Comparison of ENCODE assay signal across 1 cellular context in genomic region chr12:76158518-76159321, GRCh38.
TF ChIP-seq lines count a peak whose summit lies in the region.

No MANE protein-coding gene starts in this region.

TF ChIP-seq in K562, 482 proteins besides CTCF, POLR2A, EP300 and RAD21 (continued from another document and continues in another):
- no peak for TF ChIP-seq USF1 (CRISPR knock-in tag; IDR thresholded peaks at IDR 0.05)
- TF ChIP-seq, protein P1, sequence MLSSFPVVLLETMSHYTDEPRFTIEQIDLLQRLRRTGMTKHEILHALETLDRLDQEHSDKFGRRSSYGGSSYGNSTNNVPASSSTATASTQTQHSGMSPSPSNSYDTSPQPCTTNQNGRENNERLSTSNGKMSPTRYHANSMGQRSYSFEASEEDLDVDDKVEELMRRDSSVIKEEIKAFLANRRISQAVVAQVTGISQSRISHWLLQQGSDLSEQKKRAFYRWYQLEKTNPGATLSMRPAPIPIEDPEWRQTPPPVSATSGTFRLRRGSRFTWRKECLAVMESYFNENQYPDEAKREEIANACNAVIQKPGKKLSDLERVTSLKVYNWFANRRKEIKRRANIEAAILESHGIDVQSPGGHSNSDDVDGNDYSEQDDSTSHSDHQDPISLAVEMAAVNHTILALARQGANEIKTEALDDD (IDR thresholded peaks at IDR 0.05) = peak; percentile 75
- no peak for TF ChIP-seq GABPB2 (CRISPR knock-in tag; conservative IDR thresholded peaks at IDR 0.05)
- no peak for TF ChIP-seq ZNF740 (CRISPR knock-in tag; IDR thresholded peaks at IDR 0.05)
- TF ChIP-seq ZNF740 (tag; IDR thresholded peaks at IDR 0.05) = no peak
- TF ChIP-seq, protein P2, sequence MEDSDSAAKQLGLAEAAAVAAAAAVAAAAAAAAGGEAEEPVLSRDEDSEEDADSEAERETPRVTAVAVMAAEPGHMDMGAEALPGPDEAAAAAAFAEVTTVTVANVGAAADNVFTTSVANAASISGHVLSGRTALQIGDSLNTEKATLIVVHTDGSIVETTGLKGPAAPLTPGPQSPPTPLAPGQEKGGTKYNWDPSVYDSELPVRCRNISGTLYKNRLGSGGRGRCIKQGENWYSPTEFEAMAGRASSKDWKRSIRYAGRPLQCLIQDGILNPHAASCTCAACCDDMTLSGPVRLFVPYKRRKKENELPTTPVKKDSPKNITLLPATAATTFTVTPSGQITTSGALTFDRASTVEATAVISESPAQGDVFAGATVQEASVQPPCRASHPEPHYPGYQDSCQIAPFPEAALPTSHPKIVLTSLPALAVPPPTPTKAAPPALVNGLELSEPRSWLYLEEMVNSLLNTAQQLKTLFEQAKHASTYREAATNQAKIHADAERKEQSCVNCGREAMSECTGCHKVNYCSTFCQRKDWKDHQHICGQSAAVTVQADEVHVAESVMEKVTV (CRISPR knock-in tag; IDR thresholded peaks at IDR 0.05) = peak; percentile 67
- TF ChIP-seq ZBTB26 (CRISPR knock-in tag; IDR thresholded peaks at IDR 0.05) = no peak
- no peak for TF ChIP-seq ZC3H8 (IDR thresholded peaks at IDR 0.05)
- TF ChIP-seq SMARCA4 (IDR thresholded peaks at IDR 0.05) = peak; percentile 30; the same call in 1 of the 2 replicates
- TF ChIP-seq ZNF140 (CRISPR knock-in tag; IDR thresholded peaks at IDR 0.05) = no peak
- TF ChIP-seq BHLHE40 (IDR thresholded peaks at IDR 0.05; ENCODE audit: low read length) = peak; percentile 86
- no peak for TF ChIP-seq COPS2 (conservative IDR thresholded peaks at IDR 0.05)
- no peak for TF ChIP-seq KAT2B (IDR thresholded peaks at IDR 0.05; ENCODE audit: low read depth, low read length)
- no peak for TF ChIP-seq SAP30 (IDR thresholded peaks at IDR 0.05; ENCODE audit: borderline replicate concordance, insufficient read depth, low read depth, low read length, poor library complexity, severe bottlenecking)
- TF ChIP-seq CHD4 (IDR thresholded peaks at IDR 0.05; ENCODE audit: insufficient read depth, insufficient replicate concordance, low read depth, low read length, poor library complexity, severe bottlenecking) = no peak
- no peak for TF ChIP-seq ATF2 (CRISPR knock-in tag; IDR thresholded peaks at IDR 0.05)
- no peak for TF ChIP-seq LARP7 (IDR thresholded peaks at IDR 0.05)
- TF ChIP-seq REST (CRISPR knock-in tag; IDR thresholded peaks at IDR 0.05; ENCODE audit: low read depth) = no peak
- TF ChIP-seq ZNF639 (CRISPR knock-in tag; conservative IDR thresholded peaks at IDR 0.05 in 1 of 2, IDR thresholded peaks at IDR 0.05 in 1 of 2) = peak in 1 of 2 experiments; percentile 28; a peak in 1 of 4 replicates
- TF ChIP-seq SREBF2 (CRISPR knock-in tag; IDR thresholded peaks at IDR 0.05) = no peak
- no peak for TF ChIP-seq ZNF354B (CRISPR knock-in tag; IDR thresholded peaks at IDR 0.05)
- no peak for TF ChIP-seq RBM14 (IDR thresholded peaks at IDR 0.05; ENCODE audit: borderline replicate concordance, insufficient read depth, low read depth, low read length)
- no peak for TF ChIP-seq SIRT6 (IDR thresholded peaks at IDR 0.05; ENCODE audit: low read depth, low read length)
- no peak for TF ChIP-seq HDAC1 (IDR thresholded peaks at IDR 0.05)
- TF ChIP-seq TAF1 (IDR thresholded peaks at IDR 0.05; ENCODE audit: control insufficient read depth, extremely low read depth, insufficient read depth, low read length, severe bottlenecking) = peak; percentile 21
- no peak for TF ChIP-seq POLR3A (IDR thresholded peaks at IDR 0.05; ENCODE audit: borderline replicate concordance, extremely low read depth, insufficient read depth, insufficient read length)
- TF ChIP-seq ZNF551 (CRISPR knock-in tag; IDR thresholded peaks at IDR 0.05) = no peak
- peak; percentile 41; the same call in 1 of the 2 replicates for TF ChIP-seq ZEB2 (IDR thresholded peaks at IDR 0.05)
- no peak for TF ChIP-seq CBX2 (IDR thresholded peaks at IDR 0.05; ENCODE audit: insufficient read depth, low read length, poor library complexity, severe bottlenecking)
- no peak for TF ChIP-seq ZMIZ1 (IDR thresholded peaks at IDR 0.05; ENCODE audit: low read depth in 2 of 2, low read length in 2 of 2)
- TF ChIP-seq ZNF431 (CRISPR knock-in tag; IDR thresholded peaks at IDR 0.05) = 0 out of 2 replicates have a peak, but pooled peaks have one; percentile 49
- peak; percentile 17 for TF ChIP-seq ZFP36 (IDR thresholded peaks at IDR 0.05; ENCODE audit: low read depth, low read length, partially characterized antibody)
- TF ChIP-seq VEZF1 (CRISPR knock-in tag; IDR thresholded peaks at IDR 0.05) = peak; percentile 14; the same call in 1 of the 2 replicates
- no peak for TF ChIP-seq SMARCC2 (IDR thresholded peaks at IDR 0.05; ENCODE audit: low read depth)
- TF ChIP-seq ARID2 (IDR thresholded peaks at IDR 0.05) = peak; percentile 59; the same call in 1 of the 2 replicates
- no peak for TF ChIP-seq ADNP (tag; IDR thresholded peaks at IDR 0.05)
- TF ChIP-seq, protein P3, sequence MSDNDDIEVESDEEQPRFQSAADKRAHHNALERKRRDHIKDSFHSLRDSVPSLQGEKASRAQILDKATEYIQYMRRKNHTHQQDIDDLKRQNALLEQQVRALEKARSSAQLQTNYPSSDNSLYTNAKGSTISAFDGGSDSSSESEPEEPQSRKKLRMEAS (CRISPR knock-in tag; IDR thresholded peaks at IDR 0.05) = no peak
- no peak for TF ChIP-seq ZNF77 (CRISPR knock-in tag; IDR thresholded peaks at IDR 0.05)
- TF ChIP-seq, protein P4, sequence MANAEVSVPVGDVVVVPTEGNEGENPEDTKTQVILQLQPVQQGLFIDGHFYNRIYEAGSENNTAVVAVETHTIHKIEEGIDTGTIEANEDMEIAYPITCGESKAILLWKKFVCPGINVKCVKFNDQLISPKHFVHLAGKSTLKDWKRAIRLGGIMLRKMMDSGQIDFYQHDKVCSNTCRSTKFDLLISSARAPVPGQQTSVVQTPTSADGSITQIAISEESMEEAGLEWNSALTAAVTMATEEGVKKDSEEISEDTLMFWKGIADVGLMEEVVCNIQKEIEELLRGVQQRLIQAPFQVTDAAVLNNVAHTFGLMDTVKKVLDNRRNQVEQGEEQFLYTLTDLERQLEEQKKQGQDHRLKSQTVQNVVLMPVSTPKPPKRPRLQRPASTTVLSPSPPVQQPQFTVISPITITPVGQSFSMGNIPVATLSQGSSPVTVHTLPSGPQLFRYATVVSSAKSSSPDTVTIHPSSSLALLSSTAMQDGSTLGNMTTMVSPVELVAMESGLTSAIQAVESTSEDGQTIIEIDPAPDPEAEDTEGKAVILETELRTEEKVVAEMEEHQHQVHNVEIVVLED (CRISPR knock-in tag; IDR thresholded peaks at IDR 0.05) = no peak
